Comparison of ENCODE assay signal across 35 cellular contexts in genomic region chr12:58519839-58520238, GRCh38.
DNase-seq lines count a peak whose midpoint lies in the region; ATAC-seq, FAIRE-seq and TF ChIP-seq lines count a peak whose summit lies in the region.
"Had no signal": no experiment of that assay in that cellular context is flagged by ENCODE, and none has a peak within 500 bp of the region (broad histone marks: within the 10 kb centered on the region; RNA-seq: fewer than 3 reads in every experiment).

No MANE protein-coding gene starts in this region.

- no peak overlapping the region for H3K4me2 ChIP-seq in HepG2 (ENCODE audit: low read depth, low read length)
- H3K4me2 ChIP-seq in IMR-90 (ENCODE audit: low read depth, low read length) = no peak overlapping the region
- H3K4me2 ChIP-seq in PC-9 = no peak overlapping the region
- no peak overlapping the region for H3K4me2 ChIP-seq in mesenchymal stem cell (ENCODE audit: low read length, poor library complexity, severe bottlenecking)
- H3K4me2 ChIP-seq: A549; BLaER1; BLaER1 treated with 17β-estradiol and CSF1 and Interleukin-3, amounts not matched to agents 10 nM and 100 nM had no signal

- H3K27ac ChIP-seq in HepG2 (ENCODE audit: extremely low read length, insufficient read depth, low read length) (no peak overlapping the region), right lobe of liver (no peak overlapping the region), IMR-90 (ENCODE audit: insufficient read depth, low read length) (no peak overlapping the region), PC-9 (no peak overlapping the region), mesenchymal stem cell (ENCODE audit: low read length, poor library complexity, severe bottlenecking) (no peak overlapping the region), small intestine (ENCODE audit: low read depth in 1 of 2, low read length in 1 of 2) (no peak overlapping the region)
- H3K27ac ChIP-seq: 22Rv1; A549; BLaER1; BLaER1 treated with 17β-estradiol and CSF1 and Interleukin-3, amounts not matched to agents 10 nM and 100 nM; C4-2B had no signal

- H4K5ac ChIP-seq in IMR-90 (ENCODE audit: low read depth, low read length) = no peak overlapping the region

- 0% methylated on average over 1 of the region's 1 CpG for WGBS in HepG2 (ENCODE audit: low lambda C conversion rate)
- WGBS in right lobe of liver (ENCODE audit: insufficient coverage, low coverage, low lambda C conversion rate, missing lambda C conversion rate) = 33% methylated on average over 1 of the region's 1 CpG
- WGBS in IMR-90 (ENCODE audit: extremely low coverage in 2 of 2, insufficient read length in 1 of 2), 2 experiments = no CpG with 5 or more reads among the region's 1 CpG
- 100% methylated on average over 1 of the region's 1 CpG for WGBS in mesenchymal stem cell
- WGBS in small intestine, 3 donors = 67 to 83% (median 74%) methylated on average over 1 of the region's 1 CpG

- FAIRE-seq in HepG2 (lab: Jason Lieb, UNC) (no peak), small intestine (lab: Jason Lieb, UNC) (no peak)
- FAIRE-seq: A204.1, A549, D721Med had no signal

- no peaks in the 10 kb centered on the region for H3K9me2 ChIP-seq in PC-9 (ENCODE audit: insufficient read depth)

- no peak overlapping the region for H2BK12ac ChIP-seq in mesenchymal stem cell (ENCODE audit: low read length in 2 of 2)

- H2BK15ac ChIP-seq in IMR-90 (ENCODE audit: low read depth, low read length) = no peak overlapping the region
- H2BK15ac ChIP-seq in mesenchymal stem cell (ENCODE audit: low read depth, poor library complexity, severe bottlenecking) = no peak overlapping the region

- H2AK9ac ChIP-seq in IMR-90 (replicated peaks; ENCODE audit: low read depth, low read length, poor library complexity) = no peak overlapping the region

- H3K79me1 ChIP-seq in IMR-90 (ENCODE audit: low read depth in 1 of 2, low read length in 2 of 2) (no peaks in the 10 kb centered on the region), mesenchymal stem cell (replicated peaks; ENCODE audit: low read length, poor library complexity, severe bottlenecking) (no peaks in the 10 kb centered on the region)

- H3K27me3 ChIP-seq in HepG2 (ENCODE audit: control insufficient read depth in 1 of 2, insufficient read depth in 2 of 2, low read length in 2 of 2) (no peaks in the 10 kb centered on the region), right lobe of liver (no peaks in the 10 kb centered on the region), IMR-90 (ENCODE audit: control insufficient read depth, insufficient read depth, low read length) (no peaks in the 10 kb centered on the region), PC-9 (ENCODE audit: insufficient read depth, low read depth) (no peaks in the 10 kb centered on the region), mesenchymal stem cell (ENCODE audit: control insufficient read depth in 1 of 2, insufficient read depth in 1 of 2, low read length in 2 of 2) (no peaks in the 10 kb centered on the region), small intestine (ENCODE audit: control insufficient read depth in 2 of 2, insufficient read depth in 2 of 2, low read length in 2 of 2) (no peaks in the 10 kb centered on the region)
- H3K27me3 ChIP-seq: BE2C; BLaER1; BLaER1 treated with 17β-estradiol and CSF1 and Interleukin-3, amounts not matched to agents 10 nM and 100 nM had no signal

- H3K36me3 ChIP-seq in HepG2 (replicated peaks in 1 of 2; ENCODE audit: control insufficient read depth in 1 of 2, insufficient read depth in 2 of 2, low read length in 2 of 2) (no peaks in the 10 kb centered on the region), right lobe of liver (no peaks in the 10 kb centered on the region), IMR-90 (ENCODE audit: control insufficient read depth, insufficient read depth, low read length) (no peaks in the 10 kb centered on the region), PC-9 (ENCODE audit: low read depth) (no peaks in the 10 kb centered on the region), mesenchymal stem cell (ENCODE audit: control insufficient read depth in 1 of 2, insufficient read depth in 2 of 2, low read depth in 1 of 2, low read length in 2 of 2) (no peaks in the 10 kb centered on the region), small intestine (ENCODE audit: control insufficient read depth in 2 of 2, insufficient read depth in 2 of 2, low read length in 2 of 2) (no peaks in the 10 kb centered on the region)
- H3K36me3 ChIP-seq: BE2C; BLaER1; BLaER1 treated with 17β-estradiol and CSF1 and Interleukin-3, amounts not matched to agents 10 nM and 100 nM had no signal

- no peak for TF ChIP-seq CTCF in HepG2 (CRISPR knock-in tag; IDR thresholded peaks at IDR 0.05)
- TF ChIP-seq CTCF in right lobe of liver (IDR thresholded peaks at IDR 0.05) = no peak
- TF ChIP-seq CTCF in IMR-90 (conservative IDR thresholded peaks at IDR 0.05; ENCODE audit: low read depth, low read length) = no peak
- TF ChIP-seq CTCF in PC-9 (conservative IDR thresholded peaks at IDR 0.05) = no peak

- no peak overlapping the region for H3K4ac ChIP-seq in IMR-90 (ENCODE audit: low read depth, low read length)
- no peak overlapping the region for H3K4ac ChIP-seq in mesenchymal stem cell (ENCODE audit: low read depth in 1 of 2, low read length in 2 of 2)

- dilution Hi-C loops in IMR-90 (cut with HindIII; ENCODE audit: low sequenced_read_pairs, unreplicated experiment) = no loop called here

- no peak overlapping the region for H3K18ac ChIP-seq in IMR-90 (ENCODE audit: low read depth, low read length)
- H3K18ac ChIP-seq in mesenchymal stem cell (ENCODE audit: low read depth in 1 of 2, low read length in 2 of 2) = no peak overlapping the region

- H3K56ac ChIP-seq in IMR-90 (ENCODE audit: extremely low read depth, insufficient read depth, low read length) = no peak overlapping the region

- no TSS peak for BruUV-seq in HepG2 (replicated peaks; lab: Mats Ljungman, UMichigan)
- no TSS peak for BruUV-seq in IMR-90 (replicated peaks; lab: Mats Ljungman, UMichigan)
- no TSS peak for BruUV-seq in PC-9 (replicated peaks; lab: Mats Ljungman, UMichigan)

- ATAC-seq in HepG2 (no peak), right lobe of liver (no peak), IMR-90 (ENCODE audit: low read depth) (no peak), GM19467 (IDR thresholded peaks at IDR 0.05; ENCODE audit: unreplicated experiment) (no peak)
- ATAC-seq: A549; CD8-positive, alpha-beta T cell had no signal

- no peak overlapping the region for H2AFZ ChIP-seq in HepG2 (ENCODE audit: low read length)
- no peak overlapping the region for H2AFZ ChIP-seq in IMR-90 (replicated peaks; ENCODE audit: low read length, poor library complexity)
- H2AFZ ChIP-seq in PC-9 = 0 out of 2 replicates have a peak overlapping the region, but pooled peaks have one; percentile 33
- no peak overlapping the region for H2AFZ ChIP-seq in mesenchymal stem cell (ENCODE audit: low read depth, low read length)

- TF ChIP-seq EP300 in HepG2 (IDR thresholded peaks at IDR 0.05; ENCODE audit: low read depth in 2 of 2, low read length in 2 of 2) (no peak), HepG2 (CRISPR knock-in tag; IDR thresholded peaks at IDR 0.05; ENCODE audit: borderline replicate concordance) (no peak)

- H3K9ac ChIP-seq in HepG2 (ENCODE audit: insufficient read depth, low read depth, low read length) = no peak overlapping the region
- no peak overlapping the region for H3K9ac ChIP-seq in IMR-90 (ENCODE audit: low read depth, low read length)
- H3K9ac ChIP-seq in mesenchymal stem cell (ENCODE audit: low read length) = no peak overlapping the region
- H3K9ac ChIP-seq: BLaER1; BLaER1 treated with 17β-estradiol and CSF1 and Interleukin-3, amounts not matched to agents 10 nM and 100 nM had no signal

- H3K14ac ChIP-seq in IMR-90 (replicated peaks; ENCODE audit: low read depth, low read length) (no peak overlapping the region), mesenchymal stem cell (ENCODE audit: low read length in 2 of 2) (no peak overlapping the region)

- H4K91ac ChIP-seq in IMR-90 (ENCODE audit: insufficient read depth, low read depth, low read length) (no peak overlapping the region), mesenchymal stem cell (ENCODE audit: low read length) (no peak overlapping the region)

- no peaks in the 10 kb centered on the region for H4K20me1 ChIP-seq in HepG2 (ENCODE audit: insufficient read depth, low read length)
- H4K20me1 ChIP-seq in IMR-90 (ENCODE audit: insufficient read depth, low read length) = no peaks in the 10 kb centered on the region
- H4K20me1 ChIP-seq in PC-9 (ENCODE audit: insufficient read depth) = no peaks in the 10 kb centered on the region
- H4K20me1 ChIP-seq: BLaER1; BLaER1 treated with 17β-estradiol and CSF1 and Interleukin-3, amounts not matched to agents 10 nM and 100 nM had no signal

- H2BK120ac ChIP-seq in IMR-90 (ENCODE audit: low read depth, low read length) (no peak overlapping the region), mesenchymal stem cell (ENCODE audit: low read depth, low read length) (no peak overlapping the region)

- H3K4me3 ChIP-seq in HepG2 (replicated peaks in 1 of 3; ENCODE audit: insufficient read depth in 1 of 3, low read depth in 2 of 3, low read length in 3 of 3) (no peak overlapping the region), right lobe of liver (no peak overlapping the region), IMR-90 (ENCODE audit: insufficient read depth, low read depth, low read length) (no peak overlapping the region), PC-9 (no peak overlapping the region), mesenchymal stem cell (ENCODE audit: insufficient read depth in 1 of 2, low read depth in 1 of 2, low read length in 2 of 2) (no peak overlapping the region), small intestine (ENCODE audit: low read depth in 1 of 2, low read length in 2 of 2) (no peak overlapping the region)
- H3K4me3 ChIP-seq: A549; BLaER1; BLaER1 treated with 17β-estradiol and CSF1 and Interleukin-3, amounts not matched to agents 10 nM and 100 nM had no signal

- no peak overlapping the region for H2BK20ac ChIP-seq in IMR-90 (ENCODE audit: low read depth, low read length)

- no peak overlapping the region for H2AK5ac ChIP-seq in IMR-90 (ENCODE audit: low read depth, low read length)
- no peak overlapping the region for H2AK5ac ChIP-seq in mesenchymal stem cell (ENCODE audit: low read length, severe bottlenecking)

- H3K4me1 ChIP-seq in HepG2 (ENCODE audit: insufficient read depth, low read length) = no peaks in the 10 kb centered on the region
- H3K4me1 ChIP-seq in right lobe of liver = no peaks in the 10 kb centered on the region
- H3K4me1 ChIP-seq in IMR-90 (ENCODE audit: control insufficient read depth, insufficient read depth, low read length) = no peaks in the 10 kb centered on the region
- no peaks in the 10 kb centered on the region for H3K4me1 ChIP-seq in PC-9 (replicated peaks; ENCODE audit: insufficient read depth)
- H3K4me1 ChIP-seq in mesenchymal stem cell (ENCODE audit: control insufficient read depth, insufficient read depth, low read depth, low read length) = no peaks in the 10 kb centered on the region
- no peaks in the 10 kb centered on the region for H3K4me1 ChIP-seq in small intestine (ENCODE audit: control insufficient read depth in 2 of 2, insufficient read depth in 1 of 2, low read depth in 1 of 2, low read length in 1 of 2)
- H3K4me1 ChIP-seq: BE2C; BLaER1; BLaER1 treated with 17β-estradiol and CSF1 and Interleukin-3, amounts not matched to agents 10 nM and 100 nM; Caco-2 had no signal

- no peaks in the 10 kb centered on the region for H3F3A ChIP-seq in PC-9 (ENCODE audit: insufficient read depth, low read depth)

- intact Hi-C loops in HepG2 (cut with micrococcal nuclease; ENCODE audit: unreplicated experiment) = no loop called here
- intact Hi-C loops in right lobe of liver (cut with DNase I) = no loop called here
- intact Hi-C loops in IMR-90 (cut with micrococcal nuclease) = no loop called here
- intact Hi-C loops in PC-9 (cut with micrococcal nuclease; ENCODE audit: unreplicated experiment) = no loop called here

- in situ Hi-C loops in HepG2 (cut with HindIII; ENCODE audit: extremely low pct_ligation_motif_present, low pct_unique_long_range_greater_than_20kb) = no loop called here
- in situ Hi-C loops in IMR-90 (cut with MboI; ENCODE audit: low sequenced_read_pairs) = no loop called here

- no peak for TF ChIP-seq POLR2A in HepG2 (IDR thresholded peaks at IDR 0.05; ENCODE audit: insufficient read depth in 1 of 2, low read depth in 2 of 2, low read length in 2 of 2)
- TF ChIP-seq POLR2A in right lobe of liver (IDR thresholded peaks at IDR 0.05) = no peak
- no peak for TF ChIP-seq POLR2A in IMR-90 (IDR thresholded peaks at IDR 0.05; ENCODE audit: low read depth, low read length)

- H4K8ac ChIP-seq in IMR-90 (ENCODE audit: low read depth in 2 of 2, low read length in 2 of 2) (no peak overlapping the region), mesenchymal stem cell (ENCODE audit: low read length) (no peak overlapping the region)

- H3K23ac ChIP-seq in IMR-90 (ENCODE audit: low read depth, low read length) (no peak overlapping the region), mesenchymal stem cell (ENCODE audit: low read length in 2 of 2) (no peak overlapping the region)

- H2BK5ac ChIP-seq in IMR-90 (ENCODE audit: low read depth, low read length, poor library complexity, severe bottlenecking) (no peak overlapping the region), mesenchymal stem cell (ENCODE audit: low read depth, low read length, poor library complexity, severe bottlenecking) (peak overlapping the region; percentile 9)

- H3K79me2 ChIP-seq in HepG2 (ENCODE audit: insufficient read depth, low read length) (no peaks in the 10 kb centered on the region), PC-9 (ENCODE audit: low read depth) (no peaks in the 10 kb centered on the region)

- TF ChIP-seq RAD21 in HepG2 (CRISPR knock-in tag; IDR thresholded peaks at IDR 0.05) (no peak), IMR-90 (IDR thresholded peaks at IDR 0.05; ENCODE audit: low read length) (no peak)

- CTCF ChIA-PET in HepG2 (lab: Yijun Ruan, JAX; ENCODE audit: low intra/inter-chr PET ratio, low total read pairs) = no interaction called here
- CTCF ChIA-PET in IMR-90 (lab: Yijun Ruan, JAX) = no interaction called here
- CTCF ChIA-PET in PC-9 (lab: Charles Lee) = no interaction called here

- DNase-seq in HepG2 (ENCODE audit: low spot score) = no peak
- DNase-seq in right lobe of liver = no peak
- DNase-seq in IMR-90 = no peak
- DNase-seq in PC-9 = no peak
- no peak for DNase-seq in mesenchymal stem cell
- no peak for DNase-seq in pons (ENCODE audit: low spot score)
- no peak for DNase-seq in small intestine
- DNase-seq: 8988T; ACHN; AML-193; BE2C; C1 segment of cervical spinal cord; Caco-2; Calu3; CD4-positive, alpha-beta memory T cell; CD4-positive, alpha-beta T cell; CD4-positive, CD25-positive, alpha-beta regulatory T cell; CD8-positive, alpha-beta memory T cell; CD8-positive, alpha-beta T cell; COR-L47; DMS 273 treated with DMSO at 0.1 percent for 48 hours; DMS153; DMS53; DMS79; DMS79 treated with DMSO at 0.1 percent for 48 hours; DND-41; EL had no signal

- POLR2A ChIA-PET in HepG2 (lab: Yijun Ruan, JAX) = no interaction called here
- POLR2A ChIA-PET in IMR-90 (lab: Charles Lee; ENCODE audit: unreplicated experiment) = no interaction called here
- POLR2A ChIA-PET in PC-9 (lab: Charles Lee; ENCODE audit: unreplicated experiment) = no interaction called here

- H3K9me1 ChIP-seq in IMR-90 (ENCODE audit: insufficient read depth, low read length) = no peaks in the 10 kb centered on the region

- H3K9me3 ChIP-seq in HepG2 (ENCODE audit: low read length) (peaks cover 24% of the 10 kb centered on the region), right lobe of liver (no peaks in the 10 kb centered on the region), IMR-90 (ENCODE audit: control insufficient read depth, insufficient read depth, low read length) (peaks cover 13% of the 10 kb centered on the region), PC-9 (ENCODE audit: insufficient read depth, low read depth) (no peaks in the 10 kb centered on the region; the same call in 1 of the 2 replicates), mesenchymal stem cell (ENCODE audit: control insufficient read depth, low read length) (peaks cover 26% of the 10 kb centered on the region), small intestine (ENCODE audit: control insufficient read depth, low read depth) (no peaks in the 10 kb centered on the region)
- H3K9me3 ChIP-seq: BE2C, Caco-2 had no signal
